ENCODE assay signal across 8 cellular contexts in genomic region chr22:46035380-46035741, GRCh38. TPM values are rescaled to one million over a fixed set of nuclear protein-coding genes. Genes with fewer than 3 reads are reported as not detected.
DNase-seq lines count a peak whose midpoint lies in the region; ATAC-seq and TF ChIP-seq lines count a peak whose summit lies in the region.

No MANE protein-coding gene starts in this region.

- no peak overlapping the region for H2BK120ac ChIP-seq in mesendoderm (ENCODE audit: low read depth, low read length)

- no peak overlapping the region for H3K4ac ChIP-seq in mesendoderm (ENCODE audit: low read depth, low read length)

- H3K4me1 ChIP-seq in heart right ventricle = peaks cover 6 to 36% (median 20%) of the 10 kb centered on the region in 9 donors
- no peaks in the 10 kb centered on the region for H3K4me1 ChIP-seq in mesendoderm (ENCODE audit: control insufficient read depth, low read depth, low read length)
- no peaks in the 10 kb centered on the region for H3K4me1 ChIP-seq in uterus

- TF ChIP-seq POLR2A in uterus (IDR thresholded peaks at IDR 0.05) = peak in 1 of 2 donors; percentile 5

- H3K79me1 ChIP-seq in mesendoderm (ENCODE audit: low read length) = no peaks in the 10 kb centered on the region

- POLR2A ChIA-PET in MCF 10A (lab: Yijun Ruan, JAX) = interaction anchor here (0.7 to 5.8 kb wide), 16 partner anchors 9 to 82 kb away, joined by 3 to 128 read pairs (median 16); no protein-coding TSS in a partner anchor

- H2BK5ac ChIP-seq in mesendoderm (ENCODE audit: low read length) = no peak overlapping the region

- ATAC-seq in heart right ventricle (no peak), left cardiac atrium (no peak), GM21576 (IDR thresholded peaks at IDR 0.05; ENCODE audit: unreplicated experiment) (no peak)

- CTCF ChIA-PET in MCF 10A (lab: Yijun Ruan, JAX) = interaction anchor here (1.1 to 6.0 kb wide), 4 partner anchors 27 to 31 kb away, joined by 3 to 36 read pairs (median 3); no protein-coding TSS in a partner anchor

- H3K36me3 ChIP-seq in heart right ventricle (no peaks in the 10 kb centered on the region), mesendoderm (ENCODE audit: control insufficient read depth, insufficient read depth, low read length) (no peaks in the 10 kb centered on the region), uterus (no peaks in the 10 kb centered on the region)

- no peak for TF ChIP-seq CTCF in heart right ventricle (IDR thresholded peaks at IDR 0.05)
- TF ChIP-seq CTCF in MCF 10A (IDR thresholded peaks at IDR 0.05; ENCODE audit: unreplicated experiment) = no peak
- TF ChIP-seq CTCF in uterus (IDR thresholded peaks at IDR 0.05) = no peak

- no peak overlapping the region for H4K5ac ChIP-seq in mesendoderm (ENCODE audit: low read length)

- H3K4me1 Mint-ChIP-seq in MCF 10A (ENCODE audit: insufficient read depth, unreplicated experiment) = no peaks in the 10 kb centered on the region

- H3K9ac ChIP-seq in mesendoderm (ENCODE audit: low read length) = peak overlapping the region; percentile 85

- H3K4me3 ChIP-seq in heart right ventricle (peak overlapping the region in 9 of 10 donors; percentile 16 to 86 (median 45)), mesendoderm (ENCODE audit: low read length) (peak overlapping the region; percentile 65), uterus (peak overlapping the region; percentile 28 to 34)

- H2BK15ac ChIP-seq in mesendoderm (replicated peaks; ENCODE audit: low read depth) = no peak overlapping the region

- no TSS peak for BruUV-seq in MCF 10A (replicated peaks; lab: Mats Ljungman, UMichigan)

- no peaks in the 10 kb centered on the region for H3K36me3 Mint-ChIP-seq in MCF 10A (ENCODE audit: insufficient read depth, unreplicated experiment)

- peak overlapping the region; percentile 73 for H3K4me2 ChIP-seq in mesendoderm (ENCODE audit: low read length)

- peak overlapping the region in 9 of 10 donors; percentile 66 to 99 (median 80) for H3K27ac ChIP-seq in heart right ventricle
- H3K27ac ChIP-seq in mesendoderm (ENCODE audit: low read depth, low read length) = no peak overlapping the region
- H3K27ac ChIP-seq in uterus = peak overlapping the region; percentile 81 to 93

- peak overlapping the region; percentile 76 for H3K56ac ChIP-seq in mesendoderm (ENCODE audit: low read length)

- DNase-seq in heart right ventricle (no peak), left cardiac atrium (no peak), MCF 10A (ENCODE audit: unreplicated experiment) (no peak), mesendoderm (no peak), uterus (no peak), T1000 (lab: John Stamatoyannopoulos, UW) (no peak), D341Med (ENCODE audit: low spot score) (no peak)

- H3K23ac ChIP-seq in mesendoderm (ENCODE audit: low read length) = no peak overlapping the region

- no peak overlapping the region for H3K27ac Mint-ChIP-seq in MCF 10A (ENCODE audit: low read depth, unreplicated experiment)

- H3K79me2 ChIP-seq in mesendoderm (ENCODE audit: control insufficient read depth, insufficient read depth, low read length) = no peaks in the 10 kb centered on the region

- H4K8ac ChIP-seq in mesendoderm (ENCODE audit: low read depth, low read length) = no peak overlapping the region

- WGBS in heart right ventricle, 2 donors = 2 to 3% methylated on average over 16 of the region's 16 CpGs
- no CpG with 5 or more reads among the region's 16 CpGs for WGBS in mesendoderm (ENCODE audit: extremely low coverage, insufficient coverage, low lambda C conversion rate)

- H3K9me3 Mint-ChIP-seq in MCF 10A (ENCODE audit: unreplicated experiment) = no peaks in the 10 kb centered on the region

- H3K9me3 ChIP-seq in heart right ventricle = no peaks in the 10 kb centered on the region
- H3K9me3 ChIP-seq in uterus = no peaks in the 10 kb centered on the region

- H3K27me3 Mint-ChIP-seq in MCF 10A (ENCODE audit: insufficient read depth, unreplicated experiment) = no peaks in the 10 kb centered on the region

- peak overlapping the region; percentile 75 for H3K4me3 Mint-ChIP-seq in MCF 10A (ENCODE audit: unreplicated experiment)

- H3K18ac ChIP-seq in mesendoderm (ENCODE audit: low read length) = no peak overlapping the region

- H2AK5ac ChIP-seq in mesendoderm (ENCODE audit: low read length) = no peak overlapping the region

- H3K27me3 ChIP-seq in heart right ventricle (no peaks in the 10 kb centered on the region), mesendoderm (ENCODE audit: insufficient read depth, low read length, poor library complexity) (no peaks in the 10 kb centered on the region), uterus (no peaks in the 10 kb centered on the region)

- intact Hi-C loops in heart right ventricle (cut with DNase I) = loop anchor here in 2 of 10 donors (5.0 kb wide), 1 partner anchor 37 kb away; no protein-coding TSS in a partner anchor
- intact Hi-C loops in left cardiac atrium (cut with DNase I) = no loop called here
- intact Hi-C loops in MCF 10A (cut with micrococcal nuclease) = no loop called here
- intact Hi-C loops in uterus (cut with DNase I; ENCODE audit: low total_unique reads) = no loop called here

RNA-seq across cellular contexts. Expression of gene WNT7B, which starts 58.4 kb away (rescaled TPM):
- total RNA-seq in heart right ventricle (not detected), left cardiac atrium (not detected), MCF 10A (2022) (0.28 and 0.39 TPM in 2 replicates), uterus (under 1 TPM in 1 of 4 donors, not detected in 3; 0.41 TPM)
- not detected for polyA plus RNA-seq in heart right ventricle
- not detected for polyA plus RNA-seq in mesendoderm (2013, experiment 1 of 2)
- 0.03 TPM for polyA plus RNA-seq in mesendoderm (2013, experiment 2 of 2)
